ENCODE assay signal across 22 cellular contexts in the genomic region with DNA sequence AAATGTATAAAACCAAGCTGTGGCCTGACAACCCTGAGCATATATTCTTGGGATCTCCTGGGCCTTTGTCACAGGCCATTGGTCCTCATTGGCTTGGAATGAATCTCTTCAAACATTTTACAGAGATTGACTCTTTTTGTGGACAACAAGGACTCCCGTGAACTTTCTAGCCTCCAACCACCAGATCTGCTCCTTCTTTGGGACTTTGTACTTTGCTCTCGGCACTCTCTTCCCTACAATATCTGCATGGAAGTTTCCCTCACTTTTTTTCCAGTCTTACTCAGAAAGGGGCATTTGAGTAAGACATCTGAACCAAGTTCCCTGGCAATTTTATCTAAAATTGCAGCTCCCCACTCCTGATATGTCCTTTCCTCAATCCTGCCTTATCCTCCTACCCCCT.
"Had no signal": no experiment of that assay in that cellular context is flagged by ENCODE, and none has a peak within 500 bp of the region (broad histone marks: within the 10 kb centered on the region; RNA-seq: fewer than 3 reads in every experiment).

No MANE protein-coding gene starts in this region.

- H3K27ac Mint-ChIP-seq: immature natural killer cell, mesothelial cell of epicardium, type B pancreatic cell had no signal

- H3K27ac ChIP-seq: epithelial cell of prostate, esophagus muscularis mucosa, gastroesophageal sphincter, parathyroid adenoma, prostate gland, sigmoid colon, skin epidermis, suprapubic skin, thyroid gland had no signal

- H3K9me3 ChIP-seq: esophagus muscularis mucosa, gastroesophageal sphincter, prostate gland, sigmoid colon, suprapubic skin, thyroid gland had no signal

- ATAC-seq: gastroesophageal sphincter; left cardiac atrium; natural killer cell treated with Interleukin-12 subunit alpha and Interleukin-12 subunit beta and Interleukin-15 and Interleukin-18, amount 100 ng/mL, for 72 hours had no signal

- H3K27me3 ChIP-seq: esophagus muscularis mucosa, gastroesophageal sphincter, sigmoid colon, suprapubic skin, thyroid gland had no signal

- H3K4me3 ChIP-seq: esophagus muscularis mucosa, gastroesophageal sphincter, prostate gland, sigmoid colon, skin epidermis, suprapubic skin, thyroid gland had no signal

- H3K4me1 ChIP-seq: parathyroid adenoma, prostate gland, sigmoid colon had no signal

- H3K36me3 ChIP-seq: esophagus muscularis mucosa, gastroesophageal sphincter, prostate gland, sigmoid colon, suprapubic skin, thyroid gland had no signal

- H3K36me3 Mint-ChIP-seq: immature natural killer cell, mesothelial cell of epicardium had no signal

- H3K9ac ChIP-seq: parathyroid adenoma had no signal

- DNase-seq: effector memory CD4-positive, alpha-beta T cell; glutamatergic neuron; immature natural killer cell; kidney; left cardiac atrium; mammary epithelial cell; occipital lobe; sigmoid colon; stimulated activated CD4-positive, alpha-beta T cell treated with anti-CD3 and anti-CD28 coated beads, Interleukin-12 subunit alpha, Interleukin-12 subunit beta, amount 100 ng/mL, for 4 hours; stimulated activated naive CD4-positive, alpha-beta T cell; thyroid gland had no signal

- H3K4me1 Mint-ChIP-seq: central memory CD8-positive, alpha-beta T cell; immature natural killer cell had no signal

- H3K4me3 Mint-ChIP-seq: central memory CD8-positive, alpha-beta T cell; immature natural killer cell; mesothelial cell of epicardium; natural killer cell treated with Interleukin-12 subunit alpha and Interleukin-12 subunit beta and Interleukin-15 and Interleukin-18, amount 100 ng/mL, for 72 hours; type B pancreatic cell had no signal

- H2AFZ ChIP-seq: parathyroid adenoma had no signal

- H3K79me2 ChIP-seq: parathyroid adenoma had no signal

- H3K27me3 Mint-ChIP-seq: type B pancreatic cell had no signal

- H3K9me3 Mint-ChIP-seq: central memory CD8-positive, alpha-beta T cell; immature natural killer cell had no signal
